Comparison of ENCODE assay signal across 12 cellular contexts in the genomic region with DNA sequence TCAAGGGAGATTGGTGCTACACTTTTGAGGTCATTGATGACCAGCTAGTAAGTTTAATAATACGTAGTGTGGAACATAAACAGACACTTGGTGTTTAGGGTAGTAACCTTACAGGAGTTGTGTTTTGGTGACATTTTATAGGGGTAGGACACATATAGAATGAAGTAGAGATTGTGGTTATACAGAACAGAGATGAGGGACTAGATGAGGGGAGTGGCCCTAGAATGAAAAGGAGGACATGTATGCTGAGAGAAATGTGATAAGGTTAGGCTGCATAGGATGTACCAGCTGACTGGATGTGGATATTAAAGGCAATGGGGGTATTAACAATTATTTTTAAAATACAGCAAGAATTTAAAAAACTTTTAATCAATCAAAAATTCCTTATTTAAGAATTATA. TPM values are rescaled to one million over a fixed set of nuclear protein-coding genes. Genes with fewer than 3 reads are reported as not detected.
A peak's percentile ranks its signal among the peaks of the same experiment; 100 is the strongest.
DNase-seq lines count a peak whose midpoint lies in the region; ATAC-seq and TF ChIP-seq lines count a peak whose summit lies in the region.
"Had no signal": no experiment of that assay in that cellular context is flagged by ENCODE, and none has a peak within 500 bp of the region (broad histone marks: within the 10 kb centered on the region; RNA-seq: fewer than 3 reads in every experiment).

No MANE protein-coding gene starts in this region.

- no peaks in the 10 kb centered on the region for H3K9me3 Mint-ChIP-seq in HFFc6
- no peaks in the 10 kb centered on the region for H3K9me3 Mint-ChIP-seq in activated T-helper 2 cell treated with anti-CD3 and anti-CD28 coated beads, Interferon-gamma antibody, Interleukin-2, Interleukin-4, amounts not matched to agents 10 μg/mL and 5 μg/mL and 100 μg/mL, durations not matched to agents 14 hours and 24 hours and 36 hours
- H3K9me3 Mint-ChIP-seq in naive thymus-derived CD4-positive, alpha-beta T cell = no peaks in the 10 kb centered on the region

- no peaks in the 10 kb centered on the region for H3K27me3 Mint-ChIP-seq in HFFc6 (ENCODE audit: insufficient read depth)
- no peaks in the 10 kb centered on the region for H3K27me3 Mint-ChIP-seq in activated T-helper 2 cell treated with anti-CD3 and anti-CD28 coated beads, Interferon-gamma antibody, Interleukin-2, Interleukin-4, amounts not matched to agents 10 μg/mL and 5 μg/mL and 100 μg/mL, durations not matched to agents 14 hours and 24 hours and 36 hours (ENCODE audit: low read depth)
- H3K27me3 Mint-ChIP-seq in naive thymus-derived CD4-positive, alpha-beta T cell = no peaks in the 10 kb centered on the region

- no peaks in the 10 kb centered on the region for H3K9me3 ChIP-seq in BLaER1
- no peaks in the 10 kb centered on the region for H3K9me3 ChIP-seq in naive thymus-derived CD4-positive, alpha-beta T cell (ENCODE audit: control insufficient read depth in 2 of 3, low read length in 3 of 3)

- H3K4me2 ChIP-seq in BLaER1 = peak overlapping the region; percentile 15; the same call in 1 of the 2 replicates

- H3K27ac Mint-ChIP-seq in HFFc6 = peak overlapping the region; percentile 8
- peak overlapping the region; percentile 17 for H3K27ac Mint-ChIP-seq in activated T-helper 2 cell treated with anti-CD3 and anti-CD28 coated beads, Interferon-gamma antibody, Interleukin-2, Interleukin-4, amounts not matched to agents 10 μg/mL and 5 μg/mL and 100 μg/mL, durations not matched to agents 14 hours and 24 hours and 36 hours
- H3K27ac Mint-ChIP-seq in naive thymus-derived CD4-positive, alpha-beta T cell = peak overlapping the region; percentile 51 to 91 (median 77)

- no peak overlapping the region for H3K4me3 ChIP-seq in BLaER1
- peak overlapping the region; percentile 14 for H3K4me3 ChIP-seq in naive thymus-derived CD4-positive, alpha-beta T cell (ENCODE audit: low read length)
- H3K4me3 ChIP-seq: skin epidermis had no signal

- peaks cover 9% of the 10 kb centered on the region for H3K36me3 Mint-ChIP-seq in HFFc6 (ENCODE audit: low read depth)
- peaks cover 15% of the 10 kb centered on the region for H3K36me3 Mint-ChIP-seq in activated T-helper 2 cell treated with anti-CD3 and anti-CD28 coated beads, Interferon-gamma antibody, Interleukin-2, Interleukin-4, amounts not matched to agents 10 μg/mL and 5 μg/mL and 100 μg/mL, durations not matched to agents 14 hours and 24 hours and 36 hours (ENCODE audit: low read depth)
- H3K36me3 Mint-ChIP-seq in naive thymus-derived CD4-positive, alpha-beta T cell = peaks cover 4 to 25% (median 4%) of the 10 kb centered on the region in 5 donors

- intact Hi-C loops in activated T-helper 2 cell treated with anti-CD3 and anti-CD28 coated beads, Interferon-gamma antibody, Interleukin-2, Interleukin-4, amounts not matched to agents 10 μg/mL and 5 μg/mL and 100 μg/mL, durations not matched to agents 14 hours and 24 hours and 36 hours (cut with micrococcal nuclease) = no loop called here
- intact Hi-C loops in naive thymus-derived CD4-positive, alpha-beta T cell (cut with micrococcal nuclease) = loop anchor here (1.0 to 10.0 kb wide), 4 partner anchors 8 to 1512 kb away; partner anchors contain the start of genes RAP2B (in 1 of the 2) and SIAH2 (in 1 of the 2)

- no peak for DNase-seq in HFFc6
- no peak for DNase-seq in activated T-helper 2 cell treated with anti-CD3 and anti-CD28 coated beads, Interferon-gamma antibody, Interleukin-2, Interleukin-4, amounts not matched to agents 10 μg/mL and 5 μg/mL and 100 μg/mL, durations not matched to agents 14 hours and 24 hours and 36 hours (ENCODE audit: low spot score)
- no peak for DNase-seq in naive thymus-derived CD4-positive, alpha-beta T cell
- DNase-seq in left lobe of liver (ENCODE audit: low spot score) = no peak
- DNase-seq in NOMO-1 treated with DMSO at 0.1 percent for 48 hours (lab: John Stamatoyannopoulos, UW; ENCODE audit: unreplicated experiment) = no peak
- DNase-seq in HEK293T (ENCODE audit: extremely low spot score) = no peak
- DNase-seq: hypothalamus, NCI-H1092, NCI-H774 had no signal

- peak overlapping the region; percentile 7; the same call in 1 of the 2 replicates for H3K4me3 Mint-ChIP-seq in HFFc6
- H3K4me3 Mint-ChIP-seq in activated T-helper 2 cell treated with anti-CD3 and anti-CD28 coated beads, Interferon-gamma antibody, Interleukin-2, Interleukin-4, amounts not matched to agents 10 μg/mL and 5 μg/mL and 100 μg/mL, durations not matched to agents 14 hours and 24 hours and 36 hours (ENCODE audit: low read depth) = peak overlapping the region; percentile 5
- H3K4me3 Mint-ChIP-seq in naive thymus-derived CD4-positive, alpha-beta T cell = peak overlapping the region; percentile 21 to 86 (median 74)

- POLR2A ChIA-PET in naive thymus-derived CD4-positive, alpha-beta T cell (lab: Charles Lee) = interaction anchor here (0.7 to 11.1 kb wide), 6 partner anchors 8 to 159 kb away, joined by 3 to 135 read pairs (median 4); no protein-coding TSS in a partner anchor
- POLR2A ChIA-PET in HEK293T (lab: Yijun Ruan, JAX) = interaction anchor here (1.2 kb wide), 1 partner anchor 22 kb away, joined by 3 read pairs; no protein-coding TSS in a partner anchor

- CTCF ChIA-PET in naive thymus-derived CD4-positive, alpha-beta T cell (lab: Charles Lee) = interaction anchor here (1.3 to 2.3 kb wide), 2 partner anchors 14 to 93 kb away, joined by 3 to 10 read pairs; no protein-coding TSS in a partner anchor
- CTCF ChIA-PET in HEK293T (lab: Yijun Ruan, JAX) = interaction anchor here (0.9 kb wide), 1 partner anchor 9 kb away, joined by 3 read pairs; no protein-coding TSS in a partner anchor

- H3K36me3 ChIP-seq in BLaER1 = no peaks in the 10 kb centered on the region
- peaks cover 0 to 3% (median 0%) of the 10 kb centered on the region in 3 experiments for H3K36me3 ChIP-seq in naive thymus-derived CD4-positive, alpha-beta T cell (ENCODE audit: control insufficient read depth in 2 of 3, insufficient read depth in 3 of 3, low read length in 3 of 3)

- no peak for TF ChIP-seq CTCF in HFFc6 (IDR thresholded peaks at IDR 0.05)

- peaks cover 41% of the 10 kb centered on the region for H3K4me1 ChIP-seq in BLaER1
- H3K4me1 ChIP-seq in naive thymus-derived CD4-positive, alpha-beta T cell (ENCODE audit: control insufficient read depth in 2 of 2, insufficient read depth in 2 of 2, low read length in 2 of 2) = peaks cover 43 to 74% of the 10 kb centered on the region in 2 donors

- no peak overlapping the region for H3K27ac ChIP-seq in BLaER1
- H3K27ac ChIP-seq in naive thymus-derived CD4-positive, alpha-beta T cell (ENCODE audit: low read depth, low read length) = peak overlapping the region; percentile 99

- ATAC-seq in naive thymus-derived CD4-positive, alpha-beta T cell = peak; percentile 33
- ATAC-seq in left lobe of liver = no peak
- ATAC-seq in GM19463 (IDR thresholded peaks at IDR 0.05; ENCODE audit: unreplicated experiment) = no peak

- no peak overlapping the region for H3K9ac ChIP-seq in BLaER1

- peaks cover 84% of the 10 kb centered on the region for H4K20me1 ChIP-seq in BLaER1

- no peaks in the 10 kb centered on the region for H3K27me3 ChIP-seq in BLaER1
- H3K27me3 ChIP-seq in naive thymus-derived CD4-positive, alpha-beta T cell (ENCODE audit: control insufficient read depth in 2 of 2, insufficient read depth in 2 of 2, low read length in 2 of 2) = no peaks in the 10 kb centered on the region

- H3K4me1 Mint-ChIP-seq in HFFc6 (ENCODE audit: low read depth) = peaks cover 87% of the 10 kb centered on the region
- H3K4me1 Mint-ChIP-seq in activated T-helper 2 cell treated with anti-CD3 and anti-CD28 coated beads, Interferon-gamma antibody, Interleukin-2, Interleukin-4, amounts not matched to agents 10 μg/mL and 5 μg/mL and 100 μg/mL, durations not matched to agents 14 hours and 24 hours and 36 hours (ENCODE audit: low read depth) = peaks cover 71% of the 10 kb centered on the region
- H3K4me1 Mint-ChIP-seq in naive thymus-derived CD4-positive, alpha-beta T cell = peaks cover 52 to 95% (median 86%) of the 10 kb centered on the region in 7 donors

TF ChIP-seq in HEK293T, 16 proteins besides CTCF, POLR2A, EP300 and RAD21:
- TF ChIP-seq FOXK2 (IDR thresholded peaks at IDR 0.05) (no peak), SUZ12 (IDR thresholded peaks at IDR 0.05) (no peak), BHLHE40 (IDR thresholded peaks at IDR 0.05; ENCODE audit: borderline replicate concordance) (no peak), FOXA1 (IDR thresholded peaks at IDR 0.05) (no peak), FOXM1 (IDR thresholded peaks at IDR 0.05; ENCODE audit: borderline replicate concordance) (no peak), HDGF (IDR thresholded peaks at IDR 0.05; ENCODE audit: borderline replicate concordance) (no peak)

RNA-seq across cellular contexts. Expression of gene MBNL1, which starts 8.0 kb away (rescaled TPM):
- total RNA-seq in HFFc6 (2021; fragmentation: NEBNext Ultra II Directional; extraction: Animal tissue kit (Norgen Biotek cat#: 25700)) = 100 to 1,000 TPM; 200 to 291 (median 244) TPM
- 230 and 244 TPM in 2 replicates for total RNA-seq in activated T-helper 2 cell treated with anti-CD3 and anti-CD28 coated beads, Interferon-gamma antibody, Interleukin-2, Interleukin-4, amounts not matched to agents 10 μg/mL and 5 μg/mL and 100 μg/mL, durations not matched to agents 14 hours and 24 hours and 36 hours
- 100 to 1,000 TPM; 459 to 675 (median 508) TPM for total RNA-seq in naive thymus-derived CD4-positive, alpha-beta T cell
- 100 to 1,000 TPM; 371 to 389 TPM for polyA plus RNA-seq in naive thymus-derived CD4-positive, alpha-beta T cell
- 48.4 TPM for total RNA-seq in left lobe of liver

Comparison
In these comparisons a context has a peak if more than half of its experiments do, and no peak if none do; other contexts are left out.
1. H3K27ac Mint-ChIP-seq: peak in every context shown above with its lines; median percentile 77 in naive thymus-derived CD4-positive, alpha-beta T cell; 17 in activated T-helper 2 cell treated with anti-CD3 and anti-CD28 coated beads, Interferon-gamma antibody, Interleukin-2, Interleukin-4, amounts not matched to agents 10 μg/mL and 5 μg/mL and 100 μg/mL, durations not matched to agents 14 hours and 24 hours and 36 hours; 8 in HFFc6.
2. H3K4me3 Mint-ChIP-seq: peak in every context shown above with its lines; median percentile 74 in naive thymus-derived CD4-positive, alpha-beta T cell; 7 in HFFc6; 5 in activated T-helper 2 cell treated with anti-CD3 and anti-CD28 coated beads, Interferon-gamma antibody, Interleukin-2, Interleukin-4, amounts not matched to agents 10 μg/mL and 5 μg/mL and 100 μg/mL, durations not matched to agents 14 hours and 24 hours and 36 hours.